ENCODE assay signal across 1 cellular context in genomic region chr17:46764709-46765401, GRCh38.
A peak's percentile ranks its signal among the peaks of the same experiment; 100 is the strongest.
TF ChIP-seq lines count a peak whose summit lies in the region.

No MANE protein-coding gene starts in this region.

TF ChIP-seq in K562, 482 proteins besides CTCF, POLR2A, EP300 and RAD21 (continued from another document and continues in another):
- TF ChIP-seq PURB (CRISPR knock-in tag; IDR thresholded peaks at IDR 0.05; ENCODE audit: low read depth) (no peak), DIDO1 (tag; IDR thresholded peaks at IDR 0.05; ENCODE audit: low read depth) (no peak), E2F6 (IDR thresholded peaks at IDR 0.05; ENCODE audit: borderline replicate concordance in 1 of 2, extremely low read depth in 1 of 2, insufficient read depth in 1 of 2, insufficient read length in 1 of 2, low read depth in 1 of 2, low read length in 1 of 2, poor library complexity in 1 of 2, severe bottlenecking in 1 of 2) (no peak), ZNF79 (CRISPR knock-in tag; IDR thresholded peaks at IDR 0.05; ENCODE audit: low read depth) (no peak), SRSF1 (IDR thresholded peaks at IDR 0.05; ENCODE audit: low read depth, low read length) (no peak), XRCC3 (IDR thresholded peaks at IDR 0.05) (no peak), BDP1 (IDR thresholded peaks at IDR 0.05; ENCODE audit: insufficient read depth, insufficient read length) (no peak), RBM15 (IDR thresholded peaks at IDR 0.05; ENCODE audit: insufficient read depth, low read length) (no peak), NFXL1 (CRISPR knock-in tag; IDR thresholded peaks at IDR 0.05) (no peak), MTA2 (IDR thresholded peaks at IDR 0.05; ENCODE audit: low read depth) (peak; percentile 40; the same call in 1 of the 2 replicates), MAZ (CRISPR knock-in tag; conservative IDR thresholded peaks at IDR 0.05 in 1 of 2, IDR thresholded peaks at IDR 0.05 in 1 of 2) (no peak; a peak in 1 of 4 replicates), TCF3 (CRISPR knock-in tag; IDR thresholded peaks at IDR 0.05) (peak; percentile 71), CC2D1A (IDR thresholded peaks at IDR 0.05) (no peak), THAP12 (CRISPR knock-in tag; IDR thresholded peaks at IDR 0.05) (no peak), EP400 (IDR thresholded peaks at IDR 0.05) (no peak), TSC22D4 (tag; IDR thresholded peaks at IDR 0.05) (no peak), UBTF (IDR thresholded peaks at IDR 0.05; ENCODE audit: borderline replicate concordance in 1 of 2, low read depth in 2 of 2, low read length in 2 of 2) (peak in 1 of 2 experiments; percentile 74; a peak in 1 of 4 replicates), NFIX (CRISPR knock-in tag; IDR thresholded peaks at IDR 0.05; ENCODE audit: low read depth) (no peak), NFE2L1 (tag; IDR thresholded peaks at IDR 0.05; ENCODE audit: borderline replicate concordance, low read depth) (no peak), ZKSCAN8 (CRISPR knock-in tag; IDR thresholded peaks at IDR 0.05) (no peak), ZC3H4 (CRISPR knock-in tag; IDR thresholded peaks at IDR 0.05; ENCODE audit: borderline replicate concordance) (no peak), ELF1 (tag; IDR thresholded peaks at IDR 0.05) (no peak), RBM39 (optimal IDR thresholded peaks at IDR 0.05; ENCODE audit: low read depth, low read length) (no peak), FUS (optimal IDR thresholded peaks at IDR 0.05; ENCODE audit: low read depth, low read length) (no peak), SPI1 (IDR thresholded peaks at IDR 0.05; ENCODE audit: borderline replicate concordance, low read depth, low read length) (no peak), MAFF (IDR thresholded peaks at IDR 0.05; ENCODE audit: low read length) (peak; percentile 3; the same call in 1 of the 2 replicates)
- TF ChIP-seq, protein P1, sequence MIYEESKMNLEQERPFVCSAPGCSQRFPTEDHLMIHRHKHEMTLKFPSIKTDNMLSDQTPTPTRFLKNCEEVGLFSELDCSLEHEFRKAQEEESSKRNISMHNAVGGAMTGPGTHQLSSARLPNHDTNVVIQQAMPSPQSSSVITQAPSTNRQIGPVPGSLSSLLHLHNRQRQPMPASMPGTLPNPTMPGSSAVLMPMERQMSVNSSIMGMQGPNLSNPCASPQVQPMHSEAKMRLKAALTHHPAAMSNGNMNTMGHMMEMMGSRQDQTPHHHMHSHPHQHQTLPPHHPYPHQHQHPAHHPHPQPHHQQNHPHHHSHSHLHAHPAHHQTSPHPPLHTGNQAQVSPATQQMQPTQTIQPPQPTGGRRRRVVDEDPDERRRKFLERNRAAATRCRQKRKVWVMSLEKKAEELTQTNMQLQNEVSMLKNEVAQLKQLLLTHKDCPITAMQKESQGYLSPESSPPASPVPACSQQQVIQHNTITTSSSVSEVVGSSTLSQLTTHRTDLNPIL (CRISPR knock-in tag; IDR thresholded peaks at IDR 0.05): no peak
- TF ChIP-seq, protein P2, sequence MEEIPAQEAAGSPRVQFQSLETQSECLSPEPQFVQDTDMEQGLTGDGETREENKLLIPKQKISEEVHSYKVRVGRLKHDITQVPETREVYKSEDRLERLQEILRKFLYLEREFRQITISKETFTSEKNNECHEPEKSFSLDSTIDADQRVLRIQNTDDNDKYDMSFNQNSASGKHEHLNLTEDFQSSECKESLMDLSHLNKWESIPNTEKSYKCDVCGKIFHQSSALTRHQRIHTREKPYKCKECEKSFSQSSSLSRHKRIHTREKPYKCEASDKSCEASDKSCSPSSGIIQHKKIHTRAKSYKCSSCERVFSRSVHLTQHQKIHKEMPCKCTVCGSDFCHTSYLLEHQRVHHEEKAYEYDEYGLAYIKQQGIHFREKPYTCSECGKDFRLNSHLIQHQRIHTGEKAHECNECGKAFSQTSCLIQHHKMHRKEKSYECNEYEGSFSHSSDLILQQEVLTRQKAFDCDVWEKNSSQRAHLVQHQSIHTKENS (CRISPR knock-in tag; IDR thresholded peaks at IDR 0.05): no peak
- TF ChIP-seq, protein P3, sequence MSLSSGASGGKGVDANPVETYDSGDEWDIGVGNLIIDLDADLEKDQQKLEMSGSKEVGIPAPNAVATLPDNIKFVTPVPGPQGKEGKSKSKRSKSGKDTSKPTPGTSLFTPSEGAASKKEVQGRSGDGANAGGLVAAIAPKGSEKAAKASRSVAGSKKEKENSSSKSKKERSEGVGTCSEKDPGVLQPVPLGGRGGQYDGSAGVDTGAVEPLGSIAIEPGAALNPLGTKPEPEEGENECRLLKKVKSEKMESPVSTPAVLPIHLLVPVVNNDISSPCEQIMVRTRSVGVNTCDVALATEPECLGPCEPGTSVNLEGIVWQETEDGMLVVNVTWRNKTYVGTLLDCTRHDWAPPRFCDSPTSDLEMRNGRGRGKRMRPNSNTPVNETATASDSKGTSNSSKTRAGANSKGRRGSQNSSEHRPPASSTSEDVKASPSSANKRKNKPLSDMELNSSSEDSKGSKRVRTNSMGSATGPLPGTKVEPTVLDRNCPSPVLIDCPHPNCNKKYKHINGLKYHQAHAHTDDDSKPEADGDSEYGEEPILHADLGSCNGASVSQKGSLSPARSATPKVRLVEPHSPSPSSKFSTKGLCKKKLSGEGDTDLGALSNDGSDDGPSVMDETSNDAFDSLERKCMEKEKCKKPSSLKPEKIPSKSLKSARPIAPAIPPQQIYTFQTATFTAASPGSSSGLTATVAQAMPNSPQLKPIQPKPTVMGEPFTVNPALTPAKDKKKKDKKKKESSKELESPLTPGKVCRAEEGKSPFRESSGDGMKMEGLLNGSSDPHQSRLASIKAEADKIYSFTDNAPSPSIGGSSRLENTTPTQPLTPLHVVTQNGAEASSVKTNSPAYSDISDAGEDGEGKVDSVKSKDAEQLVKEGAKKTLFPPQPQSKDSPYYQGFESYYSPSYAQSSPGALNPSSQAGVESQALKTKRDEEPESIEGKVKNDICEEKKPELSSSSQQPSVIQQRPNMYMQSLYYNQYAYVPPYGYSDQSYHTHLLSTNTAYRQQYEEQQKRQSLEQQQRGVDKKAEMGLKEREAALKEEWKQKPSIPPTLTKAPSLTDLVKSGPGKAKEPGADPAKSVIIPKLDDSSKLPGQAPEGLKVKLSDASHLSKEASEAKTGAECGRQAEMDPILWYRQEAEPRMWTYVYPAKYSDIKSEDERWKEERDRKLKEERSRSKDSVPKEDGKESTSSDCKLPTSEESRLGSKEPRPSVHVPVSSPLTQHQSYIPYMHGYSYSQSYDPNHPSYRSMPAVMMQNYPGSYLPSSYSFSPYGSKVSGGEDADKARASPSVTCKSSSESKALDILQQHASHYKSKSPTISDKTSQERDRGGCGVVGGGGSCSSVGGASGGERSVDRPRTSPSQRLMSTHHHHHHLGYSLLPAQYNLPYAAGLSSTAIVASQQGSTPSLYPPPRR (CRISPR knock-in tag; IDR thresholded peaks at IDR 0.05; ENCODE audit: borderline replicate concordance): no peak
- TF ChIP-seq, protein P4, sequence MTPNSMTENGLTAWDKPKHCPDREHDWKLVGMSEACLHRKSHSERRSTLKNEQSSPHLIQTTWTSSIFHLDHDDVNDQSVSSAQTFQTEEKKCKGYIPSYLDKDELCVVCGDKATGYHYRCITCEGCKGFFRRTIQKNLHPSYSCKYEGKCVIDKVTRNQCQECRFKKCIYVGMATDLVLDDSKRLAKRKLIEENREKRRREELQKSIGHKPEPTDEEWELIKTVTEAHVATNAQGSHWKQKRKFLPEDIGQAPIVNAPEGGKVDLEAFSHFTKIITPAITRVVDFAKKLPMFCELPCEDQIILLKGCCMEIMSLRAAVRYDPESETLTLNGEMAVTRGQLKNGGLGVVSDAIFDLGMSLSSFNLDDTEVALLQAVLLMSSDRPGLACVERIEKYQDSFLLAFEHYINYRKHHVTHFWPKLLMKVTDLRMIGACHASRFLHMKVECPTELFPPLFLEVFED (CRISPR knock-in tag; conservative IDR thresholded peaks at IDR 0.05): no peak
- TF ChIP-seq, protein P5, sequence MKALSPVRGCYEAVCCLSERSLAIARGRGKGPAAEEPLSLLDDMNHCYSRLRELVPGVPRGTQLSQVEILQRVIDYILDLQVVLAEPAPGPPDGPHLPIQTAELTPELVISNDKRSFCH (CRISPR knock-in tag; IDR thresholded peaks at IDR 0.05): no peak
- TF ChIP-seq, protein P5 (tag; IDR thresholded peaks at IDR 0.05): no peak
- TF ChIP-seq, protein P6, sequence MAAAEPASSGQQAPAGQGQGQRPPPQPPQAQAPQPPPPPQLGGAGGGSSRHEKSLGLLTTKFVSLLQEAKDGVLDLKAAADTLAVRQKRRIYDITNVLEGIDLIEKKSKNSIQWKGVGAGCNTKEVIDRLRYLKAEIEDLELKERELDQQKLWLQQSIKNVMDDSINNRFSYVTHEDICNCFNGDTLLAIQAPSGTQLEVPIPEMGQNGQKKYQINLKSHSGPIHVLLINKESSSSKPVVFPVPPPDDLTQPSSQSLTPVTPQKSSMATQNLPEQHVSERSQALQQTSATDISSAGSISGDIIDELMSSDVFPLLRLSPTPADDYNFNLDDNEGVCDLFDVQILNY (CRISPR knock-in tag; IDR thresholded peaks at IDR 0.05): no peak
- TF ChIP-seq, protein P7, sequence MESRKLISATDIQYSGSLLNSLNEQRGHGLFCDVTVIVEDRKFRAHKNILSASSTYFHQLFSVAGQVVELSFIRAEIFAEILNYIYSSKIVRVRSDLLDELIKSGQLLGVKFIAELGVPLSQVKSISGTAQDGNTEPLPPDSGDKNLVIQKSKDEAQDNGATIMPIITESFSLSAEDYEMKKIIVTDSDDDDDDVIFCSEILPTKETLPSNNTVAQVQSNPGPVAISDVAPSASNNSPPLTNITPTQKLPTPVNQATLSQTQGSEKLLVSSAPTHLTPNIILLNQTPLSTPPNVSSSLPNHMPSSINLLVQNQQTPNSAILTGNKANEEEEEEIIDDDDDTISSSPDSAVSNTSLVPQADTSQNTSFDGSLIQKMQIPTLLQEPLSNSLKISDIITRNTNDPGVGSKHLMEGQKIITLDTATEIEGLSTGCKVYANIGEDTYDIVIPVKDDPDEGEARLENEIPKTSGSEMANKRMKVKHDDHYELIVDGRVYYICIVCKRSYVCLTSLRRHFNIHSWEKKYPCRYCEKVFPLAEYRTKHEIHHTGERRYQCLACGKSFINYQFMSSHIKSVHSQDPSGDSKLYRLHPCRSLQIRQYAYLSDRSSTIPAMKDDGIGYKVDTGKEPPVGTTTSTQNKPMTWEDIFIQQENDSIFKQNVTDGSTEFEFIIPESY (CRISPR knock-in tag; IDR thresholded peaks at IDR 0.05): no peak
- TF ChIP-seq, protein P8, sequence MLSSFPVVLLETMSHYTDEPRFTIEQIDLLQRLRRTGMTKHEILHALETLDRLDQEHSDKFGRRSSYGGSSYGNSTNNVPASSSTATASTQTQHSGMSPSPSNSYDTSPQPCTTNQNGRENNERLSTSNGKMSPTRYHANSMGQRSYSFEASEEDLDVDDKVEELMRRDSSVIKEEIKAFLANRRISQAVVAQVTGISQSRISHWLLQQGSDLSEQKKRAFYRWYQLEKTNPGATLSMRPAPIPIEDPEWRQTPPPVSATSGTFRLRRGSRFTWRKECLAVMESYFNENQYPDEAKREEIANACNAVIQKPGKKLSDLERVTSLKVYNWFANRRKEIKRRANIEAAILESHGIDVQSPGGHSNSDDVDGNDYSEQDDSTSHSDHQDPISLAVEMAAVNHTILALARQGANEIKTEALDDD (IDR thresholded peaks at IDR 0.05): no peak
- TF ChIP-seq, protein P9, sequence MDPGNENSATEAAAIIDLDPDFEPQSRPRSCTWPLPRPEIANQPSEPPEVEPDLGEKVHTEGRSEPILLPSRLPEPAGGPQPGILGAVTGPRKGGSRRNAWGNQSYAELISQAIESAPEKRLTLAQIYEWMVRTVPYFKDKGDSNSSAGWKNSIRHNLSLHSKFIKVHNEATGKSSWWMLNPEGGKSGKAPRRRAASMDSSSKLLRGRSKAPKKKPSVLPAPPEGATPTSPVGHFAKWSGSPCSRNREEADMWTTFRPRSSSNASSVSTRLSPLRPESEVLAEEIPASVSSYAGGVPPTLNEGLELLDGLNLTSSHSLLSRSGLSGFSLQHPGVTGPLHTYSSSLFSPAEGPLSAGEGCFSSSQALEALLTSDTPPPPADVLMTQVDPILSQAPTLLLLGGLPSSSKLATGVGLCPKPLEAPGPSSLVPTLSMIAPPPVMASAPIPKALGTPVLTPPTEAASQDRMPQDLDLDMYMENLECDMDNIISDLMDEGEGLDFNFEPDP (CRISPR knock-in tag; IDR thresholded peaks at IDR 0.05): no peak
